In genomic region chr1:234562336-234562735, GRCh38 we compare ENCODE assay signal across 17 cellular contexts. TPM values are rescaled to one million over a fixed set of nuclear protein-coding genes. Genes with fewer than 3 reads are reported as not detected.
A peak's percentile ranks its signal among the peaks of the same experiment; 100 is the strongest.
DNase-seq lines count a peak whose midpoint lies in the region; ATAC-seq and TF ChIP-seq lines count a peak whose summit lies in the region.
"Had no signal": no experiment of that assay in that cellular context is flagged by ENCODE, and none has a peak within 500 bp of the region (broad histone marks: within the 10 kb centered on the region; RNA-seq: fewer than 3 reads in every experiment).

No MANE protein-coding gene starts in this region.

- H3K27ac Mint-ChIP-seq in brain: peak overlapping the region in 4 of 5 experiments; percentile 60 to 86 (median 76)
- no peak overlapping the region for H3K27ac Mint-ChIP-seq in naive thymus-derived CD4-positive, alpha-beta T cell
- H3K27ac Mint-ChIP-seq: activated CD8-positive, alpha-beta memory T cell treated with anti-CD3 and anti-CD28 coated beads, Interleukin-2, amount 10 ng/mL, durations not matched to agents 7 days and 5 days; effector memory CD8-positive, alpha-beta T cell; stimulated activated naive B cell treated with anti-CD40 and anti-IgM and Interleukin-4, amounts not matched to agents 10 μg/mL and 1 μg/mL and 100 μg/mL, for 72 hours; T-cell had no signal

- 91% methylated on average over 5 of the region's 7 CpGs; no CpG with 5 or more reads in 1 of the 2 experiments for WGBS in IMR-90 (ENCODE audit: extremely low coverage in 2 of 2, insufficient read length in 1 of 2), 2 experiments

- no peak for TF ChIP-seq RAD21 in IMR-90 (IDR thresholded peaks at IDR 0.05; ENCODE audit: low read length)

- in situ Hi-C loops in IMR-90 (cut with MboI; ENCODE audit: low sequenced_read_pairs): no loop called here

- peaks cover 6% of the 10 kb centered on the region; the same call in 1 of the 2 replicates for H3K4me1 ChIP-seq in IMR-90 (ENCODE audit: control insufficient read depth, insufficient read depth, low read length)
- peaks cover 14% of the 10 kb centered on the region for H3K4me1 ChIP-seq in rectal smooth muscle tissue (ENCODE audit: control insufficient read depth, insufficient read depth, low read length)
- H3K4me1 ChIP-seq in naive thymus-derived CD4-positive, alpha-beta T cell (ENCODE audit: control insufficient read depth in 2 of 2, insufficient read depth in 2 of 2, low read length in 2 of 2): no peaks in the 10 kb centered on the region
- H3K4me1 ChIP-seq: spleen had no signal

- peak overlapping the region; percentile 36; the same call in 1 of the 2 replicates for H3K23ac ChIP-seq in IMR-90 (ENCODE audit: low read depth, low read length)

- H3K36me3 ChIP-seq in IMR-90 (ENCODE audit: control insufficient read depth, insufficient read depth, low read length): no peaks in the 10 kb centered on the region
- H3K36me3 ChIP-seq in rectal smooth muscle tissue (ENCODE audit: control insufficient read depth, insufficient read depth, low read length): no peaks in the 10 kb centered on the region
- H3K36me3 ChIP-seq in naive thymus-derived CD4-positive, alpha-beta T cell (ENCODE audit: control insufficient read depth in 2 of 3, insufficient read depth in 3 of 3, low read length in 3 of 3): no peaks in the 10 kb centered on the region
- H3K36me3 ChIP-seq: spleen had no signal

- H4K20me1 ChIP-seq in IMR-90 (ENCODE audit: insufficient read depth, low read length): no peaks in the 10 kb centered on the region

- H3K4me1 Mint-ChIP-seq in brain: peaks cover 38% of the 10 kb centered on the region
- H3K4me1 Mint-ChIP-seq in naive thymus-derived CD4-positive, alpha-beta T cell: peaks cover 0 to 6% (median 0%) of the 10 kb centered on the region in 7 donors
- H3K4me1 Mint-ChIP-seq: stimulated activated naive B cell treated with anti-CD40 and anti-IgM and Interleukin-4, amounts not matched to agents 10 μg/mL and 1 μg/mL and 100 μg/mL, for 72 hours; T-cell had no signal

- no peaks in the 10 kb centered on the region for H3K79me1 ChIP-seq in IMR-90 (ENCODE audit: low read depth in 1 of 2, low read length in 2 of 2)

- no peak overlapping the region for H3K56ac ChIP-seq in IMR-90 (ENCODE audit: extremely low read depth, insufficient read depth, low read length)

- peak overlapping the region; percentile 55; the same call in 1 of the 2 replicates for H3K14ac ChIP-seq in IMR-90 (replicated peaks; ENCODE audit: low read depth, low read length)

- TF ChIP-seq POLR2A in IMR-90 (IDR thresholded peaks at IDR 0.05; ENCODE audit: low read depth, low read length): no peak

- H3K4me2 ChIP-seq in IMR-90 (ENCODE audit: low read depth, low read length): no peak overlapping the region

- H4K8ac ChIP-seq in IMR-90 (ENCODE audit: low read depth in 2 of 2, low read length in 2 of 2): no peak overlapping the region; a peak in 1 of 4 replicates

- H2BK5ac ChIP-seq in IMR-90 (ENCODE audit: low read depth, low read length, poor library complexity, severe bottlenecking): no peak overlapping the region

- no peak overlapping the region for H2AK9ac ChIP-seq in IMR-90 (replicated peaks; ENCODE audit: low read depth, low read length, poor library complexity)

- no peaks in the 10 kb centered on the region for H3K36me3 Mint-ChIP-seq in brain
- peaks cover 0 to 3% (median 0%) of the 10 kb centered on the region in 5 donors for H3K36me3 Mint-ChIP-seq in naive thymus-derived CD4-positive, alpha-beta T cell
- H3K36me3 Mint-ChIP-seq: activated CD8-positive, alpha-beta memory T cell treated with anti-CD3 and anti-CD28 coated beads, Interleukin-2, amount 10 ng/mL, durations not matched to agents 7 days and 5 days; T-cell had no signal

- H2BK15ac ChIP-seq in IMR-90 (ENCODE audit: low read depth, low read length): peak overlapping the region; percentile 67; the same call in 2 of the 3 replicates

- H3K27ac ChIP-seq in IMR-90 (ENCODE audit: insufficient read depth, low read length) (no peak overlapping the region), rectal smooth muscle tissue (ENCODE audit: low read depth, low read length) (peak overlapping the region; percentile 53)
- H3K27ac ChIP-seq in naive thymus-derived CD4-positive, alpha-beta T cell (ENCODE audit: low read depth, low read length): no peak overlapping the region
- H3K27ac ChIP-seq: spleen had no signal

- ATAC-seq in IMR-90 (ENCODE audit: low read depth) (no peak), GM21381 (IDR thresholded peaks at IDR 0.05; ENCODE audit: unreplicated experiment) (no peak), GM21423 (IDR thresholded peaks at IDR 0.05; ENCODE audit: unreplicated experiment) (no peak)
- no peak for ATAC-seq in naive thymus-derived CD4-positive, alpha-beta T cell
- ATAC-seq: activated CD8-positive, alpha-beta memory T cell treated with anti-CD3 and anti-CD28 coated beads, Interleukin-2, amount 10 ng/mL, durations not matched to agents 7 days and 5 days; effector memory CD8-positive, alpha-beta T cell; stimulated activated naive B cell treated with anti-CD40 and anti-IgM and Interleukin-4, amounts not matched to agents 10 μg/mL and 1 μg/mL and 100 μg/mL, for 72 hours; T-cell had no signal

- no peak overlapping the region for H3K9ac ChIP-seq in IMR-90 (ENCODE audit: low read depth, low read length)
- no peak overlapping the region for H3K9ac ChIP-seq in rectal smooth muscle tissue (ENCODE audit: low read length)

- dilution Hi-C loops in IMR-90 (cut with HindIII; ENCODE audit: low sequenced_read_pairs, unreplicated experiment): no loop called here

- no peak overlapping the region for H3K4me3 Mint-ChIP-seq in brain
- H3K4me3 Mint-ChIP-seq in naive thymus-derived CD4-positive, alpha-beta T cell: no peak overlapping the region
- H3K4me3 Mint-ChIP-seq: activated CD8-positive, alpha-beta memory T cell treated with anti-CD3 and anti-CD28 coated beads, Interleukin-2, amount 10 ng/mL, durations not matched to agents 7 days and 5 days; effector memory CD8-positive, alpha-beta T cell; stimulated activated naive B cell treated with anti-CD40 and anti-IgM and Interleukin-4, amounts not matched to agents 10 μg/mL and 1 μg/mL and 100 μg/mL, for 72 hours; T-cell had no signal

- no TSS peak for BruUV-seq in IMR-90 (replicated peaks; lab: Mats Ljungman, UMichigan)

- H2AFZ ChIP-seq in IMR-90 (replicated peaks; ENCODE audit: low read length, poor library complexity): no peak overlapping the region

- H3K4me3 ChIP-seq in IMR-90 (ENCODE audit: insufficient read depth, low read depth, low read length) (no peak overlapping the region), rectal smooth muscle tissue (ENCODE audit: low read length) (no peak overlapping the region)
- no peak overlapping the region for H3K4me3 ChIP-seq in naive thymus-derived CD4-positive, alpha-beta T cell (ENCODE audit: low read length)
- H3K4me3 ChIP-seq: spleen had no signal

- DNase-seq in IMR-90: no peak
- peak; percentile 91 for DNase-seq in islet precursor cell
- no peak for DNase-seq in GDM1 (lab: John Stamatoyannopoulos, UW)
- no peak for DNase-seq in naive thymus-derived CD4-positive, alpha-beta T cell
- DNase-seq: activated CD4-positive, CD25-positive, alpha-beta regulatory T cell; activated CD8-positive, alpha-beta memory T cell treated with anti-CD3 and anti-CD28 coated beads, Interleukin-2, amount 10 ng/mL, durations not matched to agents 7 days and 5 days; effector memory CD8-positive, alpha-beta T cell; mesenchymal stem cell; NCI-H2029 treated with DMSO at 0.1 percent for 48 hours; NCI-H524 treated with DMSO at 0.1 percent for 48 hours; spleen; stimulated activated naive B cell treated with anti-CD40 and anti-IgM and Interleukin-4, amounts not matched to agents 10 μg/mL and 1 μg/mL and 100 μg/mL, for 72 hours; T-cell had no signal

- H3K4ac ChIP-seq in IMR-90 (ENCODE audit: low read depth, low read length): peak overlapping the region; percentile 22; the same call in 1 of the 2 replicates

- CTCF ChIA-PET in IMR-90 (lab: Yijun Ruan, JAX): no interaction called here
- CTCF ChIA-PET in naive thymus-derived CD4-positive, alpha-beta T cell (lab: Charles Lee): no interaction called here

- 0 out of 2 replicates have a peak overlapping the region, but pooled peaks have one; percentile 13 for H2BK120ac ChIP-seq in IMR-90 (ENCODE audit: low read depth, low read length)

- no peak overlapping the region for H4K5ac ChIP-seq in IMR-90 (ENCODE audit: low read depth, low read length)

- H3K18ac ChIP-seq in IMR-90 (ENCODE audit: low read depth, low read length): no peak overlapping the region

- H3K9me1 ChIP-seq in IMR-90 (ENCODE audit: insufficient read depth, low read length): peaks cover 3% of the 10 kb centered on the region; the same call in 1 of the 2 replicates

- intact Hi-C loops in IMR-90 (cut with micrococcal nuclease): no loop called here
- intact Hi-C loops in naive thymus-derived CD4-positive, alpha-beta T cell (cut with micrococcal nuclease): no loop called here

- no peaks in the 10 kb centered on the region for H3K9me3 ChIP-seq in IMR-90 (ENCODE audit: control insufficient read depth, insufficient read depth, low read length)
- H3K9me3 ChIP-seq in naive thymus-derived CD4-positive, alpha-beta T cell (ENCODE audit: control insufficient read depth in 2 of 3, low read length in 3 of 3): no peaks in the 10 kb centered on the region
- H3K9me3 ChIP-seq: spleen had no signal

- peaks cover 0 to 4% (median 2%) of the 10 kb centered on the region in 5 experiments for H3K9me3 Mint-ChIP-seq in brain
- H3K9me3 Mint-ChIP-seq in naive thymus-derived CD4-positive, alpha-beta T cell: peaks cover 0 to 3% (median 0%) of the 10 kb centered on the region in 11 donors
- H3K9me3 Mint-ChIP-seq: effector memory CD8-positive, alpha-beta T cell; T-cell had no signal

- TF ChIP-seq CTCF in IMR-90 (conservative IDR thresholded peaks at IDR 0.05; ENCODE audit: low read depth, low read length) (no peak), brain (conservative IDR thresholded peaks at IDR 0.05) (no peak)

- H3K27me3 ChIP-seq in IMR-90 (ENCODE audit: control insufficient read depth, insufficient read depth, low read length) (no peaks in the 10 kb centered on the region), rectal smooth muscle tissue (ENCODE audit: control insufficient read depth, insufficient read depth, low read length) (no peaks in the 10 kb centered on the region)
- H3K27me3 ChIP-seq in naive thymus-derived CD4-positive, alpha-beta T cell (ENCODE audit: control insufficient read depth in 2 of 2, insufficient read depth in 2 of 2, low read length in 2 of 2): no peaks in the 10 kb centered on the region
- H3K27me3 ChIP-seq: spleen had no signal

- no peak overlapping the region for H2BK20ac ChIP-seq in IMR-90 (ENCODE audit: low read depth, low read length)

- POLR2A ChIA-PET in IMR-90 (lab: Charles Lee; ENCODE audit: unreplicated experiment): no interaction called here
- POLR2A ChIA-PET in naive thymus-derived CD4-positive, alpha-beta T cell (lab: Charles Lee): no interaction called here

- peak overlapping the region; percentile 51; the same call in 1 of the 2 replicates for H2AK5ac ChIP-seq in IMR-90 (ENCODE audit: low read depth, low read length)

- no peak overlapping the region for H4K91ac ChIP-seq in IMR-90 (ENCODE audit: insufficient read depth, low read depth, low read length)

- H3K27me3 Mint-ChIP-seq in brain: peaks cover 3% of the 10 kb centered on the region
- peaks cover 0 to 6% (median 0%) of the 10 kb centered on the region in 5 donors for H3K27me3 Mint-ChIP-seq in naive thymus-derived CD4-positive, alpha-beta T cell
- H3K27me3 Mint-ChIP-seq: activated CD8-positive, alpha-beta memory T cell treated with anti-CD3 and anti-CD28 coated beads, Interleukin-2, amount 10 ng/mL, durations not matched to agents 7 days and 5 days; effector memory CD8-positive, alpha-beta T cell; stimulated activated naive B cell treated with anti-CD40 and anti-IgM and Interleukin-4, amounts not matched to agents 10 μg/mL and 1 μg/mL and 100 μg/mL, for 72 hours; T-cell had no signal

RNA-seq across cellular contexts. Expression of gene IRF2BP2, which starts 47.6 kb away (rescaled TPM):
- total RNA-seq in IMR-90 (2012; rRNA removed): 37.2 and 47.0 TPM in 2 replicates
- polyA plus RNA-seq in IMR-90 (2012; rRNA removed) (56.5 and 66.6 TPM in 2 replicates), brain (ENCODE audit: insufficient read depth, low read depth, low replicate concordance) (163 TPM)
- polyA plus RNA-seq in IMR-90 (2012; cell fraction: cytosol; rRNA removed): 12.6 and 82.3 TPM in 2 replicates
- 216 and 242 TPM in 2 replicates for polyA plus RNA-seq in IMR-90 (2012; cell fraction: nucleus; rRNA removed; ENCODE audit: low replicate concordance)
- total RNA-seq in naive thymus-derived CD4-positive, alpha-beta T cell: 100 to 1,000 TPM; 150 to 413 (median 173) TPM
- polyA plus RNA-seq in naive thymus-derived CD4-positive, alpha-beta T cell: 10 to 100 TPM; 28.7 to 35.6 TPM

Comparison
In these comparisons a context has a peak if more than half of its experiments do, and no peak if none do; other contexts are left out.
1. H3K27ac Mint-ChIP-seq: peak in brain (4 of 5); none in naive thymus-derived CD4-positive, alpha-beta T cell (0 of 9).